Comparison of ENCODE assay signal across 3 cellular contexts in genomic region chr14:104785708-104786080, GRCh38.
TF ChIP-seq lines count a peak whose summit lies in the region.

No MANE protein-coding gene starts in this region.

TF ChIP-seq in HEK293, 187 proteins besides CTCF, POLR2A, EP300 and RAD21:
- TF ChIP-seq GLIS1 (tag by site-specific recombination; IDR thresholded peaks at IDR 0.05), result peak; percentile 82
- TF ChIP-seq ZNF184 (tag by site-specific recombination; IDR thresholded peaks at IDR 0.05), result no peak
- TF ChIP-seq BCL11A (tag by site-specific recombination; IDR thresholded peaks at IDR 0.05; ENCODE audit: low read depth), result 0 out of 2 replicates have a peak, but pooled peaks have one; percentile 24
- TF ChIP-seq PRDM10 (tag by site-specific recombination; IDR thresholded peaks at IDR 0.05), result 0 out of 2 replicates have a peak, but pooled peaks have one; percentile 29
- peak; percentile 87 for TF ChIP-seq ZIC2 (tag by site-specific recombination; IDR thresholded peaks at IDR 0.05)

TF ChIP-seq in K562, 482 proteins besides CTCF, POLR2A, EP300 and RAD21:
- TF ChIP-seq NFRKB (IDR thresholded peaks at IDR 0.05; ENCODE audit: low read depth) (no peak), POLR2G (IDR thresholded peaks at IDR 0.05; ENCODE audit: low read depth, low read length) (peak; percentile 14; the same call in 1 of the 2 replicates)

TF ChIP-seq in GM12891, 5 proteins besides CTCF, POLR2A, EP300 and RAD21:
- TF ChIP-seq POU2F2 (IDR thresholded peaks at IDR 0.05; ENCODE audit: low read depth, low read length) (no peak), PAX5 (IDR thresholded peaks at IDR 0.05; ENCODE audit: insufficient read depth, low read length, severe bottlenecking) (no peak), SPI1 (IDR thresholded peaks at IDR 0.05; ENCODE audit: low read depth, low read length) (no peak)
